ENCODE assay signal across 1 cellular context in the genomic region with DNA sequence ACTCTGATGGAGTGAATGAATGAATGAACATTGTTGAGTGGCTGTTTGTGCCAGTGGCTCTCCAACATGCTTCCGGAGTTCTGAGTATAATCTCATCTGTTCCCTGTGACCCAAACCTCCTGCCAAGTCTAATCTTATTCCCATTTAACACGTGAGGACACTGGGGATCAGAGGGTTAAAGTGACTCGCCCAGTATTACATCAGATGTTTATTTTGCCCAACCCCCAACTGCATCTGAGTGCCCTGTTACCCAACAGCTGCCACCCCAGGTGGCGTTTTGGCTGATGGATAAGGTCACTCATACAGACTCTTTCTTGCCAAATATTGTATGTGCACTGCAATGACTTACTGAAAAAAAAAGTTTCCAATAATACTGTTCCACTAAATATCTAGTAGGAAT.
TF ChIP-seq lines count a peak whose summit lies in the region.

No MANE protein-coding gene starts in this region.

TF ChIP-seq in H1, 55 proteins besides CTCF, POLR2A, EP300 and RAD21 (continued from another document):
- TF ChIP-seq, protein P1, sequence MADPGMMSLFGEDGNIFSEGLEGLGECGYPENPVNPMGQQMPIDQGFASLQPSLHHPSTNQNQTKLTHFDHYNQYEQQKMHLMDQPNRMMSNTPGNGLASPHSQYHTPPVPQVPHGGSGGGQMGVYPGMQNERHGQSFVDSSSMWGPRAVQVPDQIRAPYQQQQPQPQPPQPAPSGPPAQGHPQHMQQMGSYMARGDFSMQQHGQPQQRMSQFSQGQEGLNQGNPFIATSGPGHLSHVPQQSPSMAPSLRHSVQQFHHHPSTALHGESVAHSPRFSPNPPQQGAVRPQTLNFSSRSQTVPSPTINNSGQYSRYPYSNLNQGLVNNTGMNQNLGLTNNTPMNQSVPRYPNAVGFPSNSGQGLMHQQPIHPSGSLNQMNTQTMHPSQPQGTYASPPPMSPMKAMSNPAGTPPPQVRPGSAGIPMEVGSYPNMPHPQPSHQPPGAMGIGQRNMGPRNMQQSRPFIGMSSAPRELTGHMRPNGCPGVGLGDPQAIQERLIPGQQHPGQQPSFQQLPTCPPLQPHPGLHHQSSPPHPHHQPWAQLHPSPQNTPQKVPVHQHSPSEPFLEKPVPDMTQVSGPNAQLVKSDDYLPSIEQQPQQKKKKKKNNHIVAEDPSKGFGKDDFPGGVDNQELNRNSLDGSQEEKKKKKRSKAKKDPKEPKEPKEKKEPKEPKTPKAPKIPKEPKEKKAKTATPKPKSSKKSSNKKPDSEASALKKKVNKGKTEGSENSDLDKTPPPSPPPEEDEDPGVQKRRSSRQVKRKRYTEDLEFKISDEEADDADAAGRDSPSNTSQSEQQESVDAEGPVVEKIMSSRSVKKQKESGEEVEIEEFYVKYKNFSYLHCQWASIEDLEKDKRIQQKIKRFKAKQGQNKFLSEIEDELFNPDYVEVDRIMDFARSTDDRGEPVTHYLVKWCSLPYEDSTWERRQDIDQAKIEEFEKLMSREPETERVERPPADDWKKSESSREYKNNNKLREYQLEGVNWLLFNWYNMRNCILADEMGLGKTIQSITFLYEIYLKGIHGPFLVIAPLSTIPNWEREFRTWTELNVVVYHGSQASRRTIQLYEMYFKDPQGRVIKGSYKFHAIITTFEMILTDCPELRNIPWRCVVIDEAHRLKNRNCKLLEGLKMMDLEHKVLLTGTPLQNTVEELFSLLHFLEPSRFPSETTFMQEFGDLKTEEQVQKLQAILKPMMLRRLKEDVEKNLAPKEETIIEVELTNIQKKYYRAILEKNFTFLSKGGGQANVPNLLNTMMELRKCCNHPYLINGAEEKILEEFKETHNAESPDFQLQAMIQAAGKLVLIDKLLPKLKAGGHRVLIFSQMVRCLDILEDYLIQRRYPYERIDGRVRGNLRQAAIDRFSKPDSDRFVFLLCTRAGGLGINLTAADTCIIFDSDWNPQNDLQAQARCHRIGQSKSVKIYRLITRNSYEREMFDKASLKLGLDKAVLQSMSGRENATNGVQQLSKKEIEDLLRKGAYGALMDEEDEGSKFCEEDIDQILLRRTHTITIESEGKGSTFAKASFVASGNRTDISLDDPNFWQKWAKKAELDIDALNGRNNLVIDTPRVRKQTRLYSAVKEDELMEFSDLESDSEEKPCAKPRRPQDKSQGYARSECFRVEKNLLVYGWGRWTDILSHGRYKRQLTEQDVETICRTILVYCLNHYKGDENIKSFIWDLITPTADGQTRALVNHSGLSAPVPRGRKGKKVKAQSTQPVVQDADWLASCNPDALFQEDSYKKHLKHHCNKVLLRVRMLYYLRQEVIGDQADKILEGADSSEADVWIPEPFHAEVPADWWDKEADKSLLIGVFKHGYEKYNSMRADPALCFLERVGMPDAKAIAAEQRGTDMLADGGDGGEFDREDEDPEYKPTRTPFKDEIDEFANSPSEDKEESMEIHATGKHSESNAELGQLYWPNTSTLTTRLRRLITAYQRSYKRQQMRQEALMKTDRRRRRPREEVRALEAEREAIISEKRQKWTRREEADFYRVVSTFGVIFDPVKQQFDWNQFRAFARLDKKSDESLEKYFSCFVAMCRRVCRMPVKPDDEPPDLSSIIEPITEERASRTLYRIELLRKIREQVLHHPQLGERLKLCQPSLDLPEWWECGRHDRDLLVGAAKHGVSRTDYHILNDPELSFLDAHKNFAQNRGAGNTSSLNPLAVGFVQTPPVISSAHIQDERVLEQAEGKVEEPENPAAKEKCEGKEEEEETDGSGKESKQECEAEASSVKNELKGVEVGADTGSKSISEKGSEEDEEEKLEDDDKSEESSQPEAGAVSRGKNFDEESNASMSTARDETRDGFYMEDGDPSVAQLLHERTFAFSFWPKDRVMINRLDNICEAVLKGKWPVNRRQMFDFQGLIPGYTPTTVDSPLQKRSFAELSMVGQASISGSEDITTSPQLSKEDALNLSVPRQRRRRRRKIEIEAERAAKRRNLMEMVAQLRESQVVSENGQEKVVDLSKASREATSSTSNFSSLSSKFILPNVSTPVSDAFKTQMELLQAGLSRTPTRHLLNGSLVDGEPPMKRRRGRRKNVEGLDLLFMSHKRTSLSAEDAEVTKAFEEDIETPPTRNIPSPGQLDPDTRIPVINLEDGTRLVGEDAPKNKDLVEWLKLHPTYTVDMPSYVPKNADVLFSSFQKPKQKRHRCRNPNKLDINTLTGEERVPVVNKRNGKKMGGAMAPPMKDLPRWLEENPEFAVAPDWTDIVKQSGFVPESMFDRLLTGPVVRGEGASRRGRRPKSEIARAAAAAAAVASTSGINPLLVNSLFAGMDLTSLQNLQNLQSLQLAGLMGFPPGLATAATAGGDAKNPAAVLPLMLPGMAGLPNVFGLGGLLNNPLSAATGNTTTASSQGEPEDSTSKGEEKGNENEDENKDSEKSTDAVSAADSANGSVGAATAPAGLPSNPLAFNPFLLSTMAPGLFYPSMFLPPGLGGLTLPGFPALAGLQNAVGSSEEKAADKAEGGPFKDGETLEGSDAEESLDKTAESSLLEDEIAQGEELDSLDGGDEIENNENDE (IDR thresholded peaks at IDR 0.05; ENCODE audit: insufficient replicate concordance, low read length): no peak
- TF ChIP-seq BRCA1 (IDR thresholded peaks at IDR 0.05; ENCODE audit: low read depth, low read length) (no peak), TCF12 (IDR thresholded peaks at IDR 0.05; ENCODE audit: low read depth, low read length) (0 out of 2 replicates have a peak, but pooled peaks have one; percentile 42), CEBPB (IDR thresholded peaks at IDR 0.05; ENCODE audit: low read depth, low read length) (peak; percentile 85), EGR1 (IDR thresholded peaks at IDR 0.05; ENCODE audit: borderline replicate concordance, low read depth, low read length) (no peak), JUN (IDR thresholded peaks at IDR 0.05; ENCODE audit: low read depth, low read length) (peak; percentile 25; the same call in 1 of the 2 replicates), ZNF274 (IDR thresholded peaks at IDR 0.05; ENCODE audit: borderline replicate concordance, extremely low read depth, low read length) (no peak), SIRT6 (IDR thresholded peaks at IDR 0.05; ENCODE audit: low read length) (no peak), RXRA (IDR thresholded peaks at IDR 0.05; ENCODE audit: insufficient read depth, low read depth, low read length) (no peak), KDM1A (IDR thresholded peaks at IDR 0.05; ENCODE audit: borderline replicate concordance, low read length) (no peak)
- TF ChIP-seq, protein P2, sequence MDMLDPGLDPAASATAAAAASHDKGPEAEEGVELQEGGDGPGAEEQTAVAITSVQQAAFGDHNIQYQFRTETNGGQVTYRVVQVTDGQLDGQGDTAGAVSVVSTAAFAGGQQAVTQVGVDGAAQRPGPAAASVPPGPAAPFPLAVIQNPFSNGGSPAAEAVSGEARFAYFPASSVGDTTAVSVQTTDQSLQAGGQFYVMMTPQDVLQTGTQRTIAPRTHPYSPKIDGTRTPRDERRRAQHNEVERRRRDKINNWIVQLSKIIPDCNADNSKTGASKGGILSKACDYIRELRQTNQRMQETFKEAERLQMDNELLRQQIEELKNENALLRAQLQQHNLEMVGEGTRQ (IDR thresholded peaks at IDR 0.05; ENCODE audit: low read length): no peak
